1 cellular context compared by ENCODE assay signal in the genomic region with DNA sequence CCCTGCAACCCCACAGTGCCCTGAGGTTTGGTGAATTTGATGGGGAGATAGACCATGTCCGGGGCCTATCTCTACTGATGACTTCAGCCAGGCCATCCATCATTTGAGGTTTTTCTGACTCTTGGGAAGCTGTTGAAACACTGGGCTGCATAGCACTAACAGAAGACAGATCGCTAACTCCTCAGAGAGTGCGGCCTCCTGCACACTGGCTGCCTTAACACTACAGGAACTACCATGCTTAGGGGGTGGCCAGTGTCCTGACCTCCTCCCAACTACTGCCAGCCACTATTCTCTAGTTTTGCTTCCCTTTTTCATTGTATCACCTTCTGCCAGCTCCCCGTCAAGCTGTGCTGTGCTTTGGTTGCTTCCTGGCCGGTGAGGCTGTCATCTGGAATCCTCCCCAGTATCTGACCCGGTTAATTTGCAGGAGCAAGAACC.
TF ChIP-seq lines count a peak whose summit lies in the region.

No MANE protein-coding gene starts in this region.

TF ChIP-seq in HepG2, 621 proteins besides CTCF, POLR2A, EP300 and RAD21 (continued from another document):
- TF ChIP-seq, protein P1, sequence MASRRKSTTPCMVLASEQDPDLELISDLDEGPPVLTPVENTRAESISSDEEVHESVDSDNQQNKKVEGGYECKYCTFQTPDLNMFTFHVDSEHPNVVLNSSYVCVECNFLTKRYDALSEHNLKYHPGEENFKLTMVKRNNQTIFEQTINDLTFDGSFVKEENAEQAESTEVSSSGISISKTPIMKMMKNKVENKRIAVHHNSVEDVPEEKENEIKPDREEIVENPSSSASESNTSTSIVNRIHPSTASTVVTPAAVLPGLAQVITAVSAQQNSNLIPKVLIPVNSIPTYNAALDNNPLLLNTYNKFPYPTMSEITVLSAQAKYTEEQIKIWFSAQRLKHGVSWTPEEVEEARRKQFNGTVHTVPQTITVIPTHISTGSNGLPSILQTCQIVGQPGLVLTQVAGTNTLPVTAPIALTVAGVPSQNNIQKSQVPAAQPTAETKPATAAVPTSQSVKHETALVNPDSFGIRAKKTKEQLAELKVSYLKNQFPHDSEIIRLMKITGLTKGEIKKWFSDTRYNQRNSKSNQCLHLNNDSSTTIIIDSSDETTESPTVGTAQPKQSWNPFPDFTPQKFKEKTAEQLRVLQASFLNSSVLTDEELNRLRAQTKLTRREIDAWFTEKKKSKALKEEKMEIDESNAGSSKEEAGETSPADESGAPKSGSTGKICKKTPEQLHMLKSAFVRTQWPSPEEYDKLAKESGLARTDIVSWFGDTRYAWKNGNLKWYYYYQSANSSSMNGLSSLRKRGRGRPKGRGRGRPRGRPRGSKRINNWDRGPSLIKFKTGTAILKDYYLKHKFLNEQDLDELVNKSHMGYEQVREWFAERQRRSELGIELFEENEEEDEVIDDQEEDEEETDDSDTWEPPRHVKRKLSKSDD (CRISPR knock-in tag; IDR thresholded peaks at IDR 0.05; ENCODE audit: low read depth): no peak
- TF ChIP-seq NPAS2 (CRISPR knock-in tag; IDR thresholded peaks at IDR 0.05; ENCODE audit: borderline replicate concordance) (no peak), CC2D1A (CRISPR knock-in tag; IDR thresholded peaks at IDR 0.05) (no peak), ZNF543 (CRISPR knock-in tag; IDR thresholded peaks at IDR 0.05) (no peak), ZFP90 (CRISPR knock-in tag; IDR thresholded peaks at IDR 0.05; ENCODE audit: borderline replicate concordance) (no peak), ZNF878 (CRISPR knock-in tag; IDR thresholded peaks at IDR 0.05) (no peak), ZNF720 (CRISPR knock-in tag; IDR thresholded peaks at IDR 0.05) (no peak), NFYC (CRISPR knock-in tag; IDR thresholded peaks at IDR 0.05) (no peak), NFIB (CRISPR knock-in tag; IDR thresholded peaks at IDR 0.05; ENCODE audit: borderline replicate concordance) (no peak)
- TF ChIP-seq, protein P2, sequence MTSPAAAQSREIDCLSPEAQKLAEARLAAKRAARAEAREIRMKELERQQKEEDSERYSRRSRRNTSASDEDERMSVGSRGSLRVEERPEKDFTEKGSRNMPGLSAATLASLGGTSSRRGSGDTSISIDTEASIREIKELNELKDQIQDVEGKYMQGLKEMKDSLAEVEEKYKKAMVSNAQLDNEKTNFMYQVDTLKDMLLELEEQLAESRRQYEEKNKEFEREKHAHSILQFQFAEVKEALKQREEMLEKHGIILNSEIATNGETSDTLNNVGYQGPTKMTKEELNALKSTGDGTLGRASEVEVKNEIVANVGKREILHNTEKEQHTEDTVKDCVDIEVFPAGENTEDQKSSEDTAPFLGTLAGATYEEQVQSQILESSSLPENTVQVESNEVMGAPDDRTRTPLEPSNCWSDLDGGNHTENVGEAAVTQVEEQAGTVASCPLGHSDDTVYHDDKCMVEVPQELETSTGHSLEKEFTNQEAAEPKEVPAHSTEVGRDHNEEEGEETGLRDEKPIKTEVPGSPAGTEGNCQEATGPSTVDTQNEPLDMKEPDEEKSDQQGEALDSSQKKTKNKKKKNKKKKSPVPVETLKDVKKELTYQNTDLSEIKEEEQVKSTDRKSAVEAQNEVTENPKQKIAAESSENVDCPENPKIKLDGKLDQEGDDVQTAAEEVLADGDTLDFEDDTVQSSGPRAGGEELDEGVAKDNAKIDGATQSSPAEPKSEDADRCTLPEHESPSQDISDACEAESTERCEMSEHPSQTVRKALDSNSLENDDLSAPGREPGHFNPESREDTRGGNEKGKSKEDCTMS (CRISPR knock-in tag; conservative IDR thresholded peaks at IDR 0.05): no peak
- TF ChIP-seq, protein P3, sequence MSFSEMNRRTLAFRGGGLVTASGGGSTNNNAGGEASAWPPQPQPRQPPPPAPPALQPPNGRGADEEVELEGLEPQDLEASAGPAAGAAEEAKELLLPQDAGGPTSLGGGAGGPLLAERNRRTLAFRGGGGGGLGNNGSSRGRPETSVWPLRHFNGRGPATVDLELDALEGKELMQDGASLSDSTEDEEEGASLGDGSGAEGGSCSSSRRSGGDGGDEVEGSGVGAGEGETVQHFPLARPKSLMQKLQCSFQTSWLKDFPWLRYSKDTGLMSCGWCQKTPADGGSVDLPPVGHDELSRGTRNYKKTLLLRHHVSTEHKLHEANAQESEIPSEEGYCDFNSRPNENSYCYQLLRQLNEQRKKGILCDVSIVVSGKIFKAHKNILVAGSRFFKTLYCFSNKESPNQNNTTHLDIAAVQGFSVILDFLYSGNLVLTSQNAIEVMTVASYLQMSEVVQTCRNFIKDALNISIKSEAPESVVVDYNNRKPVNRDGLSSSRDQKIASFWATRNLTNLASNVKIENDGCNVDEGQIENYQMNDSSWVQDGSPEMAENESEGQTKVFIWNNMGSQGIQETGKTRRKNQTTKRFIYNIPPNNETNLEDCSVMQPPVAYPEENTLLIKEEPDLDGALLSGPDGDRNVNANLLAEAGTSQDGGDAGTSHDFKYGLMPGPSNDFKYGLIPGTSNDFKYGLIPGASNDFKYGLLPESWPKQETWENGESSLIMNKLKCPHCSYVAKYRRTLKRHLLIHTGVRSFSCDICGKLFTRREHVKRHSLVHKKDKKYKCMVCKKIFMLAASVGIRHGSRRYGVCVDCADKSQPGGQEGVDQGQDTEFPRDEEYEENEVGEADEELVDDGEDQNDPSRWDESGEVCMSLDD (CRISPR knock-in tag; IDR thresholded peaks at IDR 0.05; ENCODE audit: borderline replicate concordance): no peak
- TF ChIP-seq, protein P4, sequence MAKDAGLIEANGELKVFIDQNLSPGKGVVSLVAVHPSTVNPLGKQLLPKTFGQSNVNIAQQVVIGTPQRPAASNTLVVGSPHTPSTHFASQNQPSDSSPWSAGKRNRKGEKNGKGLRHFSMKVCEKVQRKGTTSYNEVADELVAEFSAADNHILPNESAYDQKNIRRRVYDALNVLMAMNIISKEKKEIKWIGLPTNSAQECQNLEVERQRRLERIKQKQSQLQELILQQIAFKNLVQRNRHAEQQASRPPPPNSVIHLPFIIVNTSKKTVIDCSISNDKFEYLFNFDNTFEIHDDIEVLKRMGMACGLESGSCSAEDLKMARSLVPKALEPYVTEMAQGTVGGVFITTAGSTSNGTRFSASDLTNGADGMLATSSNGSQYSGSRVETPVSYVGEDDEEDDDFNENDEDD (CRISPR knock-in tag; IDR thresholded peaks at IDR 0.05; ENCODE audit: borderline replicate concordance): no peak
